1 cellular context compared by ENCODE assay signal in genomic region chr5:172770675-172771438, GRCh38.
TF ChIP-seq lines count a peak whose summit lies in the region.

TSS of gene DUSP1 (minus strand) at chr5:172771195. CDS start at chr5:172770952, 243 bp downstream.

TF ChIP-seq in K562, 482 proteins besides CTCF, POLR2A, EP300 and RAD21 (continued from another document and continues in another):
- TF ChIP-seq CHD7 (IDR thresholded peaks at IDR 0.05; ENCODE audit: low read depth, low read length) (peak; percentile 32), MAFK (IDR thresholded peaks at IDR 0.05; ENCODE audit: low read length) (no peak), ZNF224 (CRISPR knock-in tag; IDR thresholded peaks at IDR 0.05) (peak; percentile 40; the same call in 1 of the 2 replicates), NR1H2 (CRISPR knock-in tag; IDR thresholded peaks at IDR 0.05) (no peak), ZNF695 (CRISPR knock-in tag; IDR thresholded peaks at IDR 0.05) (no peak), ZNF644 (tag; IDR thresholded peaks at IDR 0.05; ENCODE audit: low read depth) (peak; percentile 77), ZNF444 (CRISPR knock-in tag; IDR thresholded peaks at IDR 0.05) (no peak), RFX1 (IDR thresholded peaks at IDR 0.05) (no peak), KLF10 (CRISPR knock-in tag; IDR thresholded peaks at IDR 0.05) (no peak), SAP30 (IDR thresholded peaks at IDR 0.05; ENCODE audit: borderline replicate concordance, insufficient read depth, low read depth, low read length, poor library complexity, severe bottlenecking) (peak; percentile 19), BRD9 (IDR thresholded peaks at IDR 0.05; ENCODE audit: low read depth, partially characterized antibody) (no peak), DEAF1 (CRISPR knock-in tag; IDR thresholded peaks at IDR 0.05) (peak; percentile 33), ZNF146 (CRISPR knock-in tag; IDR thresholded peaks at IDR 0.05; ENCODE audit: unreplicated experiment) (no peak), XRCC4 (IDR thresholded peaks at IDR 0.05; ENCODE audit: extremely low read depth, insufficient read depth, insufficient read length) (no peak), NFRKB (IDR thresholded peaks at IDR 0.05; ENCODE audit: low read depth) (peak; percentile 76; the same call in 1 of the 2 replicates), TRIM28 (IDR thresholded peaks at IDR 0.05) (no peak), RUNX1 (IDR thresholded peaks at IDR 0.05; ENCODE audit: low read depth) (no peak), TAF15 (IDR thresholded peaks at IDR 0.05; ENCODE audit: low read depth, low read length) (no peak), ZC3H4 (CRISPR knock-in tag; IDR thresholded peaks at IDR 0.05; ENCODE audit: borderline replicate concordance) (peak; percentile 99; the same call in 1 of the 2 replicates), CHD2 (IDR thresholded peaks at IDR 0.05; ENCODE audit: low read depth, low read length) (0 out of 2 replicates have a peak, but pooled peaks have one; percentile 39), ZNF445 (CRISPR knock-in tag; IDR thresholded peaks at IDR 0.05; ENCODE audit: low read depth) (no peak), NR2C1 (IDR thresholded peaks at IDR 0.05) (no peak), NR2C1 (tag; IDR thresholded peaks at IDR 0.05) (no peak), ZFP1 (CRISPR knock-in tag; IDR thresholded peaks at IDR 0.05) (no peak), ZNF518B (CRISPR knock-in tag; IDR thresholded peaks at IDR 0.05) (no peak), XRCC5 (IDR thresholded peaks at IDR 0.05; ENCODE audit: low read depth, low read length) (peak; percentile 17; the same call in 1 of the 2 replicates), ZNF197 (CRISPR knock-in tag; IDR thresholded peaks at IDR 0.05; ENCODE audit: low read depth) (no peak), SMARCB1 (IDR thresholded peaks at IDR 0.05; ENCODE audit: insufficient read length, low read depth) (no peak), FOXP4 (CRISPR knock-in tag; IDR thresholded peaks at IDR 0.05; ENCODE audit: borderline replicate concordance) (peak; percentile 53; the same call in 1 of the 2 replicates), SREBF1 (IDR thresholded peaks at IDR 0.05; ENCODE audit: borderline replicate concordance, low read depth, low read length) (no peak), ZNF77 (CRISPR knock-in tag; IDR thresholded peaks at IDR 0.05) (no peak), ZNF239 (CRISPR knock-in tag; IDR thresholded peaks at IDR 0.05) (no peak), IFI16 (CRISPR knock-in tag; IDR thresholded peaks at IDR 0.05) (no peak), USF1 (CRISPR knock-in tag; IDR thresholded peaks at IDR 0.05) (peak; percentile 90), HES1 (IDR thresholded peaks at IDR 0.05; ENCODE audit: low read depth) (no peak), ZNF134 (CRISPR knock-in tag; conservative IDR thresholded peaks at IDR 0.05) (no peak), ETV6 (IDR thresholded peaks at IDR 0.05; ENCODE audit: borderline replicate concordance in 1 of 2, low read depth in 2 of 2, low read length in 1 of 2) (peak in 1 of 2 experiments; percentile 33; a peak in 1 of 4 replicates), ETV6 (CRISPR knock-in tag; IDR thresholded peaks at IDR 0.05; ENCODE audit: borderline replicate concordance) (no peak; the same call in 1 of the 2 replicates), EZH2 (IDR thresholded peaks at IDR 0.05; ENCODE audit: borderline replicate concordance, low read depth, low read length) (no peak), MTF1 (CRISPR knock-in tag; IDR thresholded peaks at IDR 0.05; ENCODE audit: borderline replicate concordance) (no peak), ZNF311 (CRISPR knock-in tag; IDR thresholded peaks at IDR 0.05) (no peak), ZNF398 (CRISPR knock-in tag; IDR thresholded peaks at IDR 0.05) (no peak), MEF2A (IDR thresholded peaks at IDR 0.05; ENCODE audit: control insufficient read depth, low read depth, low read length) (no peak; the same call in 1 of the 2 replicates), ZNF354B (CRISPR knock-in tag; IDR thresholded peaks at IDR 0.05) (no peak)
